In genomic region chr12:4221157-4221556, GRCh38 we compare ENCODE assay signal across 12 cellular contexts.
"Had no signal": no experiment of that assay in that cellular context is flagged by ENCODE, and none has a peak within 500 bp of the region (broad histone marks: within the 10 kb centered on the region; RNA-seq: fewer than 3 reads in every experiment).

No MANE protein-coding gene starts in this region.

- FAIRE-seq: frontal cortex, kidney, pancreas had no signal

- H3K4me3 ChIP-seq: left ventricle myocardium inferior, pancreas, SK-N-MC, tibial artery, vagina had no signal

- H3K9me3 ChIP-seq: pancreas, tibial artery, vagina had no signal

- H3K27ac ChIP-seq: left ventricle myocardium inferior, pancreas, SK-N-MC, tibial artery, vagina had no signal

- H3K36me3 ChIP-seq: left ventricle myocardium inferior, pancreas, vagina had no signal

- DNase-seq: activated CD4-positive, alpha-beta T cell treated with anti-CD3 and anti-CD28 coated beads for 48 hours; activated naive CD4-positive, alpha-beta T cell treated with anti-CD3 and anti-CD28 coated beads, Interleukin-2, amount 10 ng/mL, durations not matched to agents 7 days and 5 days; amygdala; effector CD4-positive, alpha-beta T cell; kidney; left ventricle myocardium inferior; pancreas; T-cell; tibial artery had no signal

- H3K4me1 ChIP-seq: left ventricle myocardium inferior, pancreas, tibial artery, vagina had no signal

- H3K27me3 ChIP-seq: pancreas, vagina had no signal
